In the genomic region with DNA sequence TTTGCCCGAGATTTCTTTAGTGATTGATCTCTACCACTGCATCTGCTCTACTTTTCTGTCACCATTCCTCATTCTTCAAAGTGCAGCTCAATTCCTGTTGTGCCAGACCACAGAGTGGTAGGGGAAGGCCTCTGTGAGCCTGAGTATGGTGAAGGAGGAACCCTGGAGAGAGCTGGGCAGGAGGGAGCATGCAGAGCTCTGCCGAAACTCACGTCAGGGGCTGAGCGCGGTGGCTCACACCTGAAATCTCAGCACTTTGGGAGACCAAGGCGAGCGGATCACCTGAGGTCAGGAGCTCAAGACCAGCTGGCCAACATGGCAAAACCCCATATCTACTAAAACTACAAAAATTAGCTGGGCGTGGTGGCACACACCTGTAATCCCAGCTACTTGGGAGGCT, we compare ENCODE assay signal across 26 cellular contexts. TPM values are rescaled to one million over a fixed set of nuclear protein-coding genes. Genes with fewer than 3 reads are reported as not detected.
DNase-seq lines count a peak whose midpoint lies in the region; ATAC-seq, FAIRE-seq and TF ChIP-seq lines count a peak whose summit lies in the region.
"Had no signal": no experiment of that assay in that cellular context is flagged by ENCODE, and none has a peak within 500 bp of the region (broad histone marks: within the 10 kb centered on the region; RNA-seq: fewer than 3 reads in every experiment).

No MANE protein-coding gene starts in this region.

- H3K36me3 Mint-ChIP-seq in WTC11, result peaks cover 6% of the 10 kb centered on the region
- peaks cover 2% of the 10 kb centered on the region for H3K36me3 Mint-ChIP-seq in activated naive CD4-positive, alpha-beta T cell treated with anti-CD3 and anti-CD28 coated beads, Interleukin-2, amount 10 ng/mL, durations not matched to agents 7 days and 5 days
- H3K36me3 Mint-ChIP-seq: IgD-negative memory B cell had no signal

- TF ChIP-seq POLR2A in HCT116 (IDR thresholded peaks at IDR 0.05; ENCODE audit: borderline replicate concordance, extremely low read depth, insufficient read depth, insufficient read length), result no peak

- H3K27ac Mint-ChIP-seq in WTC11, result peak overlapping the region; percentile 8; the same call in 1 of the 2 replicates
- no peak overlapping the region for H3K27ac Mint-ChIP-seq in activated naive CD4-positive, alpha-beta T cell treated with anti-CD3 and anti-CD28 coated beads, Interleukin-2, amount 10 ng/mL, durations not matched to agents 7 days and 5 days

- peaks cover 5 to 17% of the 10 kb centered on the region in 2 experiments for H3K4me1 ChIP-seq in HCT116 (ENCODE audit: control insufficient read depth in 1 of 2, insufficient read depth in 2 of 2, low read length in 2 of 2)
- peaks cover 13% of the 10 kb centered on the region for H3K4me1 ChIP-seq in keratinocyte (ENCODE audit: control insufficient read depth, extremely low read depth, insufficient read depth, low read length)

- FAIRE-seq in keratinocyte (lab: Jason Lieb, UNC), result no peak
- FAIRE-seq: GM12892, GM19239 had no signal

- no peak overlapping the region for H2AFZ ChIP-seq in HCT116 (ENCODE audit: low read depth, low read length, poor library complexity, severe bottlenecking)
- no peak overlapping the region for H2AFZ ChIP-seq in keratinocyte (ENCODE audit: control insufficient read depth, low read length)

- H3K4me2 ChIP-seq in HCT116 (ENCODE audit: low read length), result no peak overlapping the region
- H3K4me2 ChIP-seq in keratinocyte (ENCODE audit: control insufficient read depth, extremely low read depth, insufficient read depth, low read depth, low read length), result no peak overlapping the region
- H3K4me2 ChIP-seq: KMS-11 had no signal

- no peak for TF ChIP-seq CTCF in HCT116 (IDR thresholded peaks at IDR 0.05 in 2 of 3, conservative IDR thresholded peaks at IDR 0.05 in 1 of 3; ENCODE audit: borderline replicate concordance in 1 of 3, insufficient read depth in 1 of 3, low read depth in 2 of 3, low read length in 2 of 3)
- no peak for TF ChIP-seq CTCF in WTC11 (IDR thresholded peaks at IDR 0.05)
- TF ChIP-seq CTCF in keratinocyte (optimal IDR thresholded peaks at IDR 0.05 in 1 of 3, IDR thresholded peaks at IDR 0.05 in 1 of 3, conservative IDR thresholded peaks at IDR 0.05 in 1 of 3; ENCODE audit: extremely low read depth in 1 of 3, insufficient read depth in 2 of 3, low read length in 3 of 3), result no peak

- H3K27ac ChIP-seq in HCT116 (ENCODE audit: low read depth, low read length), result 0 out of 2 replicates have a peak overlapping the region, but pooled peaks have one; percentile 10
- H3K27ac ChIP-seq in keratinocyte (ENCODE audit: control insufficient read depth, insufficient read depth, low read length), result peak overlapping the region; percentile 27
- H3K27ac ChIP-seq: KMS-11 had no signal

- no TSS peak for BruUV-seq in HCT116 (replicated peaks; lab: Mats Ljungman, UMichigan)

- H4K20me1 ChIP-seq in HCT116 (ENCODE audit: insufficient read depth), result no peaks in the 10 kb centered on the region
- H4K20me1 ChIP-seq in keratinocyte (ENCODE audit: control insufficient read depth, extremely low read depth, insufficient read depth, low read length), result no peaks in the 10 kb centered on the region

- H3K27me3 ChIP-seq in HCT116 (ENCODE audit: insufficient read depth, low read length) (no peaks in the 10 kb centered on the region), keratinocyte (ENCODE audit: control insufficient read depth, extremely low read depth, insufficient read depth, low read length) (no peaks in the 10 kb centered on the region)

- H3K4me3 ChIP-seq in HCT116 (replicated peaks in 1 of 2; ENCODE audit: low read depth in 1 of 2, low read length in 2 of 2) (no peak overlapping the region), keratinocyte (ENCODE audit: control insufficient read depth in 2 of 3, extremely low read depth in 1 of 3, insufficient read depth in 2 of 3, low read depth in 1 of 3, low read length in 3 of 3) (no peak overlapping the region)

- no peak for ATAC-seq in HCT116
- no peak; the same call in 1 of the 2 replicates for ATAC-seq in WTC11

- dilution Hi-C loops in keratinocyte (cut with MboI; ENCODE audit: extremely low pct_ligation_motif_present, low sequenced_read_pairs), result no loop called here

- H3K4me3 Mint-ChIP-seq in WTC11, result no peak overlapping the region
- no peak overlapping the region for H3K4me3 Mint-ChIP-seq in activated naive CD4-positive, alpha-beta T cell treated with anti-CD3 and anti-CD28 coated beads, Interleukin-2, amount 10 ng/mL, durations not matched to agents 7 days and 5 days
- H3K4me3 Mint-ChIP-seq: CD4-positive, alpha-beta memory T cell; H9; IgD-negative memory B cell had no signal

- no peaks in the 10 kb centered on the region for H3K9me2 ChIP-seq in HCT116 (ENCODE audit: insufficient read depth)

- POLR2A ChIA-PET in HCT116 (lab: Charles Lee) (no interaction called here), WTC11 (lab: Charles Lee) (no interaction called here)

- H3K79me2 ChIP-seq in HCT116 (ENCODE audit: insufficient read depth, low read length) (peaks cover 68% of the 10 kb centered on the region), keratinocyte (ENCODE audit: control insufficient read depth, insufficient read depth, low read length) (peaks cover 48% of the 10 kb centered on the region)

- RAD21 ChIA-PET in HCT116 (lab: Charles Lee; ENCODE audit: low non-redundant PET in 1 of 2, low total read pairs in 2 of 2, uncharacterized antibody in 2 of 2, unreplicated experiment in 2 of 2), result no interaction called here

- intact Hi-C loops in HCT116 (cut with micrococcal nuclease), result no loop called here
- intact Hi-C loops in posterior vena cava (cut with DNase I), result no loop called here

- H3K9ac ChIP-seq in HCT116 (ENCODE audit: low read length), result no peak overlapping the region
- H3K9ac ChIP-seq in keratinocyte (ENCODE audit: control insufficient read depth, extremely low read depth, insufficient read depth, low read length), result no peak overlapping the region
- H3K9ac ChIP-seq: KMS-11 had no signal

- CTCF ChIA-PET in HCT116 (lab: Charles Lee), result interaction anchor here (0.7 kb wide), 1 partner anchor 243 kb away, joined by 3 read pairs; no protein-coding TSS in a partner anchor
- CTCF ChIA-PET in WTC11 (lab: Charles Lee), result interaction anchor here (0.8 to 1.2 kb wide), 3 partner anchors 14 to 331 kb away, joined by 3 read pairs; no protein-coding TSS in a partner anchor
- CTCF ChIA-PET in activated naive CD4-positive, alpha-beta T cell treated with anti-CD3 and anti-CD28 coated beads, Interleukin-2, amount 10 ng/mL, durations not matched to agents 7 days and 5 days (lab: Charles Lee), result no interaction called here

- no peak for DNase-seq in HCT116 (ENCODE audit: low read depth, low spot score)
- DNase-seq in WTC11 (ENCODE audit: low spot score), result no peak
- DNase-seq in keratinocyte (ENCODE audit: low read depth, low spot score), result no peak
- peak; percentile 58 for DNase-seq in posterior vena cava (ENCODE audit: low spot score)
- no peak for DNase-seq in T-helper 1 cell
- DNase-seq in SIG-M5 treated with dmso at 0.1 percent for 504 hours (lab: John Stamatoyannopoulos, UW; ENCODE audit: unreplicated experiment), result no peak
- no peak for DNase-seq in activated naive CD4-positive, alpha-beta T cell treated with anti-CD3 and anti-CD28 coated beads, Interleukin-2, amount 10 ng/mL, durations not matched to agents 7 days and 5 days
- DNase-seq: C1 segment of cervical spinal cord; CD4-positive, alpha-beta memory T cell; COR-L47; H9; MM.1S; NCI-H1048; NCI-H1417; NCI-H1694; NCI-H2029 treated with DMSO at 0.1 percent for 48 hours; NCI-H446 treated with DMSO at 0.1 percent for 48 hours; NCI-H526; NCI-H82; NK-92 treated with Interleukin-12 subunit alpha and Interleukin-12 subunit beta, amount 100 ng/mL, for 24 hours; PC-3; Right ventricle myocardium superior had no signal

- no peaks in the 10 kb centered on the region for H3K9me1 ChIP-seq in keratinocyte (ENCODE audit: control insufficient read depth, extremely low read depth, insufficient read depth, low read length)

- H3K36me3 ChIP-seq in HCT116 (ENCODE audit: control insufficient read depth in 1 of 2, insufficient read depth in 2 of 2, low read length in 2 of 2) (no peaks in the 10 kb centered on the region), keratinocyte (ENCODE audit: control insufficient read depth in 2 of 2, extremely low read depth in 1 of 2, insufficient read depth in 2 of 2, low read length in 2 of 2) (peaks cover 0 to 6% of the 10 kb centered on the region in 2 experiments)

- no peaks in the 10 kb centered on the region for H3K9me3 Mint-ChIP-seq in WTC11
- no peaks in the 10 kb centered on the region for H3K9me3 Mint-ChIP-seq in activated naive CD4-positive, alpha-beta T cell treated with anti-CD3 and anti-CD28 coated beads, Interleukin-2, amount 10 ng/mL, durations not matched to agents 7 days and 5 days
- H3K9me3 Mint-ChIP-seq: CD4-positive, alpha-beta memory T cell; H9; IgD-negative memory B cell had no signal

- no peak for TF ChIP-seq RAD21 in HCT116 (IDR thresholded peaks at IDR 0.05; ENCODE audit: low read depth)

- peaks cover 39% of the 10 kb centered on the region for H3K4me1 Mint-ChIP-seq in WTC11
- H3K4me1 Mint-ChIP-seq in activated naive CD4-positive, alpha-beta T cell treated with anti-CD3 and anti-CD28 coated beads, Interleukin-2, amount 10 ng/mL, durations not matched to agents 7 days and 5 days, result no peaks in the 10 kb centered on the region
- H3K4me1 Mint-ChIP-seq: IgD-negative memory B cell had no signal

- no peaks in the 10 kb centered on the region for H3K9me3 ChIP-seq in HCT116 (ENCODE audit: control insufficient read depth in 1 of 2, insufficient read depth in 1 of 2, low read depth in 1 of 2, low read length in 2 of 2)
- H3K9me3 ChIP-seq in keratinocyte (ENCODE audit: control insufficient read depth, low read depth, low read length), result no peaks in the 10 kb centered on the region

- no peaks in the 10 kb centered on the region for H3K27me3 Mint-ChIP-seq in WTC11 (ENCODE audit: low read depth)
- no peaks in the 10 kb centered on the region for H3K27me3 Mint-ChIP-seq in activated naive CD4-positive, alpha-beta T cell treated with anti-CD3 and anti-CD28 coated beads, Interleukin-2, amount 10 ng/mL, durations not matched to agents 7 days and 5 days
- H3K27me3 Mint-ChIP-seq: CD4-positive, alpha-beta memory T cell; IgD-negative memory B cell had no signal

RNA-seq across cellular contexts. Expression of a gene that starts 54.1 kb away (rescaled TPM):
- 55.2 TPM for total RNA-seq in HCT116 (2021; ENCODE audit: unreplicated experiment)
- 32.4 and 36.9 TPM in 2 replicates for polyA plus RNA-seq in HCT116 (2012)
- total RNA-seq in WTC11 (2021), result 66.3 to 78.9 TPM (median 69.3 TPM) in 3 replicates
- 31.1 to 43.8 TPM (median 39.0 TPM) in 3 replicates for polyA plus RNA-seq in keratinocyte
- 49.2 TPM for polyA plus RNA-seq in keratinocyte (2011; ENCODE audit: low read depth)
- polyA plus RNA-seq in keratinocyte (2011; cell fraction: cytosol; rRNA removed), result 23.4 and 41.6 TPM in 2 replicates
- polyA plus RNA-seq in keratinocyte (2011; cell fraction: nucleus; rRNA removed), result 66.4 and 70.5 TPM in 2 replicates
- 27.0 and 31.2 TPM in 2 replicates for polyA plus RNA-seq in keratinocyte (2012; ENCODE audit: low replicate concordance)
- 58.2 to 101 TPM (median 94.1 TPM) in 3 replicates for polyA minus RNA-seq in keratinocyte
- polyA minus RNA-seq in keratinocyte (2011; cell fraction: cytosol; rRNA and poly(A)+ RNA removed), result 47.8 TPM
- polyA minus RNA-seq in keratinocyte (2011; cell fraction: nucleus; rRNA and poly(A)+ RNA removed), result 53.1 and 83.2 TPM in 2 replicates
- total RNA-seq in posterior vena cava, result 10 to 100 TPM; 44.7 to 56.5 TPM

RNA-seq across cellular contexts. Expression of a gene that starts 54.3 kb away (rescaled TPM):
- total RNA-seq in HCT116 (2021; ENCODE audit: unreplicated experiment), result 0.59 TPM
- polyA plus RNA-seq in HCT116 (2012), result 0.29 and 0.33 TPM in 2 replicates
- total RNA-seq in WTC11 (2021), result 1.7 to 2.1 TPM (median 1.9 TPM) in 3 replicates
- 0.13 to 0.39 TPM (median 0.14 TPM) in 3 replicates for polyA plus RNA-seq in keratinocyte
- 0.46 TPM for polyA plus RNA-seq in keratinocyte (2011; ENCODE audit: low read depth)
- polyA plus RNA-seq in keratinocyte (2011; cell fraction: cytosol; rRNA removed), result 0.21 and 0.39 TPM in 2 replicates
- 0.28 and 0.29 TPM in 2 replicates for polyA plus RNA-seq in keratinocyte (2011; cell fraction: nucleus; rRNA removed)
- 0.06 and 0.29 TPM in 2 replicates for polyA plus RNA-seq in keratinocyte (2012; ENCODE audit: low replicate concordance)
- 0.58 to 1.1 TPM in 2 of 3 replicates, not detected in the other for polyA minus RNA-seq in keratinocyte
- not detected for polyA minus RNA-seq in keratinocyte (2011; cell fraction: cytosol; rRNA and poly(A)+ RNA removed)
- polyA minus RNA-seq in keratinocyte (2011; cell fraction: nucleus; rRNA and poly(A)+ RNA removed), result 0.85 and 1.3 TPM in 2 replicates
- total RNA-seq in posterior vena cava, result under 1 TPM; 0.43 to 0.79 TPM
- total RNA-seq: CD4-positive, alpha-beta memory T cell had no signal
- polyA plus RNA-seq: CD4-positive, alpha-beta memory T cell; IgD-negative memory B cell had no signal
